In the genomic region with DNA sequence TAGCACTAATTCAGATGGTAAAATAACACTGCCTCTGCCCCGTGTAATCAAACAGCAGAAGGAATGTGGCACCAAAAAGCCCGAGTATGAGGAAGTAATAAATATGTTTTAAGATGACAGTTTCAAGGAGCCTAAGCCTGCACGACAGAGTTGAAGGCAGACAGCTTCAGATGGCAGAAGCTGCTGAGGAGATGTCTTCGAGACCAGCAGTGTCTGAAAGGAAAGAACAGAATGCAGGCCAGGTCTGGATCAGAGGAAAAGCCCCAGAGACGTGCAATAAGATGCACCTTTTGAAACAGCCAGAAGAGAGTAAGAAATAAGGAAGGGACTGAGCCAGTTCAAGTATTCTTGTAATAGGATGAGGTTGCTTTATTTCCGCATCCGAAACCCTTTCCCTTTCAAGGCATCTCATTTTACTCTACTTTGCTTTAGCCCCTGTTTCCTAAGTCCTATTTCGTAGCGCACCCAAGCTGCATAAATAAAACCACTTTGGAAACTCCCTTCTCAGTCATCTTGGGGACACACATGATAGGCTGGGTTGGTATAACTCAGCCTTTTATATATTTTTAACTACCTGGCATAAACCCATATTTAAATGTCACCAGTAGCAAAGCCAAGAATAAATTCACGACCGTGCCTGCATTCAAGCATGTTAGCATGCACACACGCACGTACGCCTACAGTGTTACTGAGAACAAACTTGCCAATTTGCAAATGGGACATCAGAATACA, we compare ENCODE assay signal across 3 cellular contexts.
TF ChIP-seq lines count a peak whose summit lies in the region.

No MANE protein-coding gene starts in this region.

TF ChIP-seq in GM12891, 5 proteins besides CTCF, POLR2A, EP300 and RAD21:
- no peak for TF ChIP-seq POLR2AphosphoS5 (IDR thresholded peaks at IDR 0.05; ENCODE audit: low read depth, low read length)
- no peak for TF ChIP-seq TAF1 (IDR thresholded peaks at IDR 0.05; ENCODE audit: low read depth, low read length)
- TF ChIP-seq POU2F2 (IDR thresholded peaks at IDR 0.05; ENCODE audit: low read depth, low read length) = no peak
- no peak for TF ChIP-seq SPI1 (IDR thresholded peaks at IDR 0.05; ENCODE audit: low read depth, low read length)
- TF ChIP-seq PAX5 (IDR thresholded peaks at IDR 0.05; ENCODE audit: insufficient read depth, low read length, severe bottlenecking) = no peak

TF ChIP-seq in IMR-90, 13 proteins besides CTCF, POLR2A, EP300 and RAD21:
- TF ChIP-seq SMC3 (IDR thresholded peaks at IDR 0.05; ENCODE audit: low read depth, low read length) = no peak
- no peak for TF ChIP-seq MXI1 (IDR thresholded peaks at IDR 0.05; ENCODE audit: borderline replicate concordance, low read depth, low read length)
- no peak for TF ChIP-seq CEBPB (IDR thresholded peaks at IDR 0.05; ENCODE audit: low read depth, low read length)
- TF ChIP-seq CHD1 (IDR thresholded peaks at IDR 0.05; ENCODE audit: low read depth, low read length) = no peak
- TF ChIP-seq RFX5 (IDR thresholded peaks at IDR 0.05; ENCODE audit: low read depth, low read length) = no peak
- no peak for TF ChIP-seq MAFK (IDR thresholded peaks at IDR 0.05; ENCODE audit: low read depth, low read length)

TF ChIP-seq in GM12878, 131 proteins besides CTCF, POLR2A, EP300 and RAD21:
- TF ChIP-seq BHLHE40 (IDR thresholded peaks at IDR 0.05; ENCODE audit: borderline replicate concordance in 1 of 2, low read depth in 2 of 2, low read length in 1 of 2) (peak in 1 of 2 experiments; percentile 49; a peak in 2 of 4 replicates), CBX5 (IDR thresholded peaks at IDR 0.05; ENCODE audit: low read depth) (no peak), ATF7 (IDR thresholded peaks at IDR 0.05; ENCODE audit: low read depth) (no peak), MEF2A (IDR thresholded peaks at IDR 0.05; ENCODE audit: insufficient read depth, low read depth, low read length) (peak; percentile 33; the same call in 1 of the 2 replicates), NFYA (IDR thresholded peaks at IDR 0.05; ENCODE audit: borderline replicate concordance, low read depth, low read length) (no peak)
- TF ChIP-seq, protein P1, sequence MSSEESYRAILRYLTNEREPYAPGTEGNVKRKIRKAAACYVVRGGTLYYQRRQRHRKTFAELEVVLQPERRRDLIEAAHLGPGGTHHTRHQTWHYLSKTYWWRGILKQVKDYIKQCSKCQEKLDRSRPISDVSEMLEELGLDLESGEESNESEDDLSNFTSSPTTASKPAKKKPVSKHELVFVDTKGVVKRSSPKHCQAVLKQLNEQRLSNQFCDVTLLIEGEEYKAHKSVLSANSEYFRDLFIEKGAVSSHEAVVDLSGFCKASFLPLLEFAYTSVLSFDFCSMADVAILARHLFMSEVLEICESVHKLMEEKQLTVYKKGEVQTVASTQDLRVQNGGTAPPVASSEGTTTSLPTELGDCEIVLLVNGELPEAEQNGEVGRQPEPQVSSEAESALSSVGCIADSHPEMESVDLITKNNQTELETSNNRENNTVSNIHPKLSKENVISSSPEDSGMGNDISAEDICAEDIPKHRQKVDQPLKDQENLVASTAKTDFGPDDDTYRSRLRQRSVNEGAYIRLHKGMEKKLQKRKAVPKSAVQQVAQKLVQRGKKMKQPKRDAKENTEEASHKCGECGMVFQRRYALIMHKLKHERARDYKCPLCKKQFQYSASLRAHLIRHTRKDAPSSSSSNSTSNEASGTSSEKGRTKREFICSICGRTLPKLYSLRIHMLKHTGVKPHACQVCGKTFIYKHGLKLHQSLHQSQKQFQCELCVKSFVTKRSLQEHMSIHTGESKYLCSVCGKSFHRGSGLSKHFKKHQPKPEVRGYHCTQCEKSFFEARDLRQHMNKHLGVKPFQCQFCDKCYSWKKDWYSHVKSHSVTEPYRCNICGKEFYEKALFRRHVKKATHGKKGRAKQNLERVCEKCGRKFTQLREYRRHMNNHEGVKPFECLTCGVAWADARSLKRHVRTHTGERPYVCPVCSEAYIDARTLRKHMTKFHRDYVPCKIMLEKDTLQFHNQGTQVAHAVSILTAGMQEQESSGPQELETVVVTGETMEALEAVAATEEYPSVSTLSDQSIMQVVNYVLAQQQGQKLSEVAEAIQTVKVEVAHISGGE (CRISPR knock-in tag; IDR thresholded peaks at IDR 0.05) = no peak
- TF ChIP-seq, protein P2, sequence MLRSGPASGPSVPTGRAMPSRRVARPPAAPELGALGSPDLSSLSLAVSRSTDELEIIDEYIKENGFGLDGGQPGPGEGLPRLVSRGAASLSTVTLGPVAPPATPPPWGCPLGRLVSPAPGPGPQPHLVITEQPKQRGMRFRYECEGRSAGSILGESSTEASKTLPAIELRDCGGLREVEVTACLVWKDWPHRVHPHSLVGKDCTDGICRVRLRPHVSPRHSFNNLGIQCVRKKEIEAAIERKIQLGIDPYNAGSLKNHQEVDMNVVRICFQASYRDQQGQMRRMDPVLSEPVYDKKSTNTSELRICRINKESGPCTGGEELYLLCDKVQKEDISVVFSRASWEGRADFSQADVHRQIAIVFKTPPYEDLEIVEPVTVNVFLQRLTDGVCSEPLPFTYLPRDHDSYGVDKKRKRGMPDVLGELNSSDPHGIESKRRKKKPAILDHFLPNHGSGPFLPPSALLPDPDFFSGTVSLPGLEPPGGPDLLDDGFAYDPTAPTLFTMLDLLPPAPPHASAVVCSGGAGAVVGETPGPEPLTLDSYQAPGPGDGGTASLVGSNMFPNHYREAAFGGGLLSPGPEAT (IDR thresholded peaks at IDR 0.05; ENCODE audit: low read depth) = peak; percentile 31; the same call in 1 of the 2 replicates
- TF ChIP-seq, protein P3, sequence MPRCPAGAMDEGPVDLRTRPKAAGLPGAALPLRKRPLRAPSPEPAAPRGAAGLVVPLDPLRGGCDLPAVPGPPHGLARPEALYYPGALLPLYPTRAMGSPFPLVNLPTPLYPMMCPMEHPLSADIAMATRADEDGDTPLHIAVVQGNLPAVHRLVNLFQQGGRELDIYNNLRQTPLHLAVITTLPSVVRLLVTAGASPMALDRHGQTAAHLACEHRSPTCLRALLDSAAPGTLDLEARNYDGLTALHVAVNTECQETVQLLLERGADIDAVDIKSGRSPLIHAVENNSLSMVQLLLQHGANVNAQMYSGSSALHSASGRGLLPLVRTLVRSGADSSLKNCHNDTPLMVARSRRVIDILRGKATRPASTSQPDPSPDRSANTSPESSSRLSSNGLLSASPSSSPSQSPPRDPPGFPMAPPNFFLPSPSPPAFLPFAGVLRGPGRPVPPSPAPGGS (IDR thresholded peaks at IDR 0.05; ENCODE audit: borderline replicate concordance, insufficient read depth, low read depth, low read length, poor library complexity, severe bottlenecking) = no peak
